17 cellular contexts compared by ENCODE assay signal in the genomic region with DNA sequence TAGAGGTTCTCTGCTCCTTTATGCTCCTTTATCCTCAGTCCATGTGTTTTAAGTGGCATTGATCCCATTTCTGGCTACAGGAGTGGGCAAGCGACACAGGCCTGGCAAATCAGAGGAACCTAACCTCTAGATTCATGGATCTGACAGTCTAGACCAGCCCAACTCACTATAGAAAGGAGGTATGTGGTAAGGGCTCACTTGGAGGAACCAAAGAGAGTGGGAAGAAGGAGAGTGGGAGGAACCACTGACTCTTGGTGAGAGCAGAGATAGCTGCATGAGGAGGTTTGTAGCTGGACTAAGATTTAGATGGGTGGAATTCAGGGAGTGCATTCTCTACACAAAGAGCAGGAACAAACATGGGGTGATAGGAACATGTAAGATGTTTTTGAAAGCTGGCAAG.
"Had no signal": no experiment of that assay in that cellular context is flagged by ENCODE, and none has a peak within 500 bp of the region (broad histone marks: within the 10 kb centered on the region; RNA-seq: fewer than 3 reads in every experiment).

No MANE protein-coding gene starts in this region.

- ATAC-seq: activated CD8-positive, alpha-beta memory T cell treated with anti-CD3 and anti-CD28 coated beads, Interleukin-2, amount 10 ng/mL, durations not matched to agents 7 days and 5 days; sciatic nerve; stimulated activated naive B cell treated with anti-CD40 and anti-IgM and Interleukin-4, amounts not matched to agents 10 μg/mL and 1 μg/mL and 100 μg/mL, for 72 hours had no signal

- H3K27ac Mint-ChIP-seq: activated CD8-positive, alpha-beta memory T cell treated with anti-CD3 and anti-CD28 coated beads, Interleukin-2, amount 10 ng/mL, durations not matched to agents 7 days and 5 days; activated naive CD4-positive, alpha-beta T cell treated with anti-CD3 and anti-CD28 coated beads, Interleukin-2, amount 50 U/mL, for 24 hours; activated T-cell treated with anti-CD3 and anti-CD28 coated beads, Interleukin-2, amount 50 U/mL, for 24 hours; stimulated activated naive B cell treated with anti-CD40 and anti-IgM and Interleukin-4, amounts not matched to agents 10 μg/mL and 1 μg/mL and 100 μg/mL, for 72 hours had no signal

- H3K27me3 Mint-ChIP-seq: activated CD8-positive, alpha-beta memory T cell treated with anti-CD3 and anti-CD28 coated beads, Interleukin-2, amount 10 ng/mL, durations not matched to agents 7 days and 5 days; activated naive CD4-positive, alpha-beta T cell treated with anti-CD3 and anti-CD28 coated beads, Interleukin-2, amount 50 U/mL, for 24 hours; activated T-cell treated with anti-CD3 and anti-CD28 coated beads, Interleukin-2, amount 50 U/mL, for 24 hours; naive B cell; stimulated activated naive B cell treated with anti-CD40 and anti-IgM and Interleukin-4, amounts not matched to agents 10 μg/mL and 1 μg/mL and 100 μg/mL, for 72 hours had no signal

- H3K4me3 Mint-ChIP-seq: activated CD8-positive, alpha-beta memory T cell treated with anti-CD3 and anti-CD28 coated beads, Interleukin-2, amount 10 ng/mL, durations not matched to agents 7 days and 5 days; activated naive CD4-positive, alpha-beta T cell treated with anti-CD3 and anti-CD28 coated beads, Interleukin-2, amount 50 U/mL, for 24 hours; activated T-cell treated with anti-CD3 and anti-CD28 coated beads, Interleukin-2, amount 50 U/mL, for 24 hours; naive B cell; stimulated activated naive B cell treated with anti-CD40 and anti-IgM and Interleukin-4, amounts not matched to agents 10 μg/mL and 1 μg/mL and 100 μg/mL, for 72 hours had no signal

- H3K36me3 ChIP-seq: breast epithelium, esophagus squamous epithelium, prostate gland, upper lobe of left lung had no signal

- H3K4me3 ChIP-seq: breast epithelium, esophagus squamous epithelium, prostate gland, upper lobe of left lung had no signal

- H3K4me1 ChIP-seq: breast epithelium, esophagus squamous epithelium, prostate gland, upper lobe of left lung had no signal

- H3K36me3 Mint-ChIP-seq: activated CD8-positive, alpha-beta memory T cell treated with anti-CD3 and anti-CD28 coated beads, Interleukin-2, amount 10 ng/mL, durations not matched to agents 7 days and 5 days; activated naive CD4-positive, alpha-beta T cell treated with anti-CD3 and anti-CD28 coated beads, Interleukin-2, amount 50 U/mL, for 24 hours; naive B cell; stimulated activated naive B cell treated with anti-CD40 and anti-IgM and Interleukin-4, amounts not matched to agents 10 μg/mL and 1 μg/mL and 100 μg/mL, for 72 hours had no signal

- H3K4me1 Mint-ChIP-seq: activated CD8-positive, alpha-beta memory T cell treated with anti-CD3 and anti-CD28 coated beads, Interleukin-2, amount 10 ng/mL, durations not matched to agents 7 days and 5 days; activated naive CD4-positive, alpha-beta T cell treated with anti-CD3 and anti-CD28 coated beads, Interleukin-2, amount 50 U/mL, for 24 hours; naive B cell; stimulated activated naive B cell treated with anti-CD40 and anti-IgM and Interleukin-4, amounts not matched to agents 10 μg/mL and 1 μg/mL and 100 μg/mL, for 72 hours had no signal

- DNase-seq: activated CD4-positive, alpha-beta T cell treated with anti-CD3 and anti-CD28 coated beads, Interleukin-2, amount 50 U/mL, for 4 hours; activated CD8-positive, alpha-beta memory T cell treated with anti-CD3 and anti-CD28 coated beads, Interleukin-2, amount 10 ng/mL, durations not matched to agents 7 days and 5 days; activated effector memory CD4-positive, alpha-beta T cell treated with Interleukin-2 at 50 U/mL for 16 hours; activated T-cell treated with anti-CD3 and anti-CD28 coated beads, Interleukin-2, amount 50 U/mL, for 24 hours; anterior cingulate cortex; esophagus squamous epithelium; foreskin fibroblast; glutamatergic neuron; naive B cell; stimulated activated CD4-positive, alpha-beta T cell treated with anti-CD3 and anti-CD28 coated beads, Interleukin-2, amount 100 ng/mL, for 24 hours; stimulated activated naive B cell treated with anti-CD40 and anti-IgM and Interleukin-4, amounts not matched to agents 10 μg/mL and 1 μg/mL and 100 μg/mL, for 72 hours; substantia nigra; upper lobe of left lung had no signal

- H3K27ac ChIP-seq: breast epithelium, esophagus squamous epithelium, prostate gland, upper lobe of left lung had no signal

- H3K9me3 Mint-ChIP-seq: activated naive CD4-positive, alpha-beta T cell treated with anti-CD3 and anti-CD28 coated beads, Interleukin-2, amount 50 U/mL, for 24 hours; activated T-cell treated with anti-CD3 and anti-CD28 coated beads, Interleukin-2, amount 50 U/mL, for 24 hours; naive B cell; stimulated activated naive B cell treated with anti-CD40 and anti-IgM and Interleukin-4, amounts not matched to agents 10 μg/mL and 1 μg/mL and 100 μg/mL, for 72 hours had no signal

- H3K9me3 ChIP-seq: breast epithelium, esophagus squamous epithelium, prostate gland, upper lobe of left lung had no signal
